In genomic region chr15:39698444-39699390, GRCh38 we compare ENCODE assay signal across 31 cellular contexts.
A peak's percentile ranks its signal among the peaks of the same experiment; 100 is the strongest.
DNase-seq lines count a peak whose midpoint lies in the region; ATAC-seq, FAIRE-seq and TF ChIP-seq lines count a peak whose summit lies in the region.
"Had no signal": no experiment of that assay in that cellular context is flagged by ENCODE, and none has a peak within 500 bp of the region (broad histone marks: within the 10 kb centered on the region; RNA-seq: fewer than 3 reads in every experiment).

No MANE protein-coding gene starts in this region.

- H3K9me3 Mint-ChIP-seq in CD8-positive, alpha-beta memory T cell, result no peaks in the 10 kb centered on the region
- no peaks in the 10 kb centered on the region for H3K9me3 Mint-ChIP-seq in astrocyte (ENCODE audit: unreplicated experiment)
- H3K9me3 Mint-ChIP-seq: activated CD4-positive, alpha-beta T cell treated with anti-CD3 and anti-CD28 coated beads, Interleukin-2, amount 10 ng/mL, durations not matched to agents 7 days and 5 days; CD8-positive, alpha-beta T cell; H9; WTC11 had no signal

- 7% methylated on average over 11 of the region's 11 CpGs for WGBS in HepG2 (ENCODE audit: low lambda C conversion rate)

- ATAC-seq in HepG2, result no peak
- ATAC-seq: CD8-positive, alpha-beta T cell; sciatic nerve; WTC11 had no signal

- H4K20me1 ChIP-seq in astrocyte (ENCODE audit: insufficient read depth, low read length) (no peaks in the 10 kb centered on the region), HepG2 (ENCODE audit: insufficient read depth, low read length) (no peaks in the 10 kb centered on the region), Karpas-422 (ENCODE audit: insufficient read depth, low read depth, low read length) (no peaks in the 10 kb centered on the region)

- no peaks in the 10 kb centered on the region for H3K79me2 ChIP-seq in astrocyte (ENCODE audit: insufficient read depth, low read length)
- no peaks in the 10 kb centered on the region for H3K79me2 ChIP-seq in HepG2 (ENCODE audit: insufficient read depth, low read length)
- H3K79me2 ChIP-seq in Karpas-422 (ENCODE audit: low read length), result no peaks in the 10 kb centered on the region

- H3K36me3 ChIP-seq in CD8-positive, alpha-beta memory T cell (ENCODE audit: insufficient read depth, low read length), result no peaks in the 10 kb centered on the region
- H3K36me3 ChIP-seq in astrocyte (ENCODE audit: insufficient read depth, low read length), result no peaks in the 10 kb centered on the region
- H3K36me3 ChIP-seq in HepG2 (replicated peaks in 1 of 2; ENCODE audit: control insufficient read depth in 1 of 2, insufficient read depth in 2 of 2, low read length in 2 of 2), result no peaks in the 10 kb centered on the region
- H3K36me3 ChIP-seq in Karpas-422 (ENCODE audit: insufficient read depth, low read length), result no peaks in the 10 kb centered on the region
- H3K36me3 ChIP-seq: breast epithelium, neutrophil, Peyer's patch, prostate gland, tibial artery had no signal

- no TSS peak for BruUV-seq in HepG2 (replicated peaks; lab: Mats Ljungman, UMichigan)

- H3K9me2 ChIP-seq in Karpas-422 (replicated peaks; ENCODE audit: insufficient read depth, low read length), result no peaks in the 10 kb centered on the region

- FAIRE-seq in astrocyte (lab: Jason Lieb, UNC), result no peak
- no peak for FAIRE-seq in HepG2 (lab: Jason Lieb, UNC)

- H2AFZ ChIP-seq in astrocyte (ENCODE audit: low read depth, low read length), result no peak overlapping the region
- no peak overlapping the region for H2AFZ ChIP-seq in HepG2 (ENCODE audit: low read length)
- H2AFZ ChIP-seq in Karpas-422 (ENCODE audit: low read length), result no peak overlapping the region

- H3K27ac ChIP-seq in CD8-positive, alpha-beta memory T cell (ENCODE audit: low read depth, low read length), result peak overlapping the region; percentile 28
- no peak overlapping the region for H3K27ac ChIP-seq in astrocyte (ENCODE audit: low read depth, low read length)
- H3K27ac ChIP-seq in HepG2 (ENCODE audit: extremely low read length, insufficient read depth, low read length), result no peak overlapping the region
- H3K27ac ChIP-seq in Karpas-422 (ENCODE audit: low read length), result no peak overlapping the region
- H3K27ac ChIP-seq: breast epithelium, neutrophil, Peyer's patch, prostate gland, tibial artery had no signal

- no peak for TF ChIP-seq RAD21 in HepG2 (CRISPR knock-in tag; IDR thresholded peaks at IDR 0.05)

- TF ChIP-seq EP300 in HepG2 (IDR thresholded peaks at IDR 0.05; ENCODE audit: low read depth in 2 of 2, low read length in 2 of 2) (no peak), HepG2 (CRISPR knock-in tag; IDR thresholded peaks at IDR 0.05; ENCODE audit: borderline replicate concordance) (no peak)

- CTCF ChIA-PET in CD8-positive, alpha-beta memory T cell (lab: Charles Lee), result no interaction called here
- CTCF ChIA-PET in HepG2 (lab: Yijun Ruan, JAX; ENCODE audit: low intra/inter-chr PET ratio, low total read pairs), result no interaction called here

- H3K4me2 ChIP-seq in astrocyte (ENCODE audit: low read length) (no peak overlapping the region), HepG2 (ENCODE audit: low read depth, low read length) (no peak overlapping the region), Karpas-422 (ENCODE audit: low read depth, low read length, poor library complexity, severe bottlenecking) (no peak overlapping the region)

- TF ChIP-seq POLR2A in HepG2 (IDR thresholded peaks at IDR 0.05; ENCODE audit: insufficient read depth in 1 of 2, low read depth in 2 of 2, low read length in 2 of 2), result no peak

- H3K4me3 ChIP-seq in CD8-positive, alpha-beta memory T cell (ENCODE audit: low read length), result no peak overlapping the region
- no peak overlapping the region for H3K4me3 ChIP-seq in astrocyte (ENCODE audit: insufficient read depth, low read depth, low read length)
- no peak overlapping the region for H3K4me3 ChIP-seq in HepG2 (replicated peaks in 1 of 3; ENCODE audit: insufficient read depth in 1 of 3, low read depth in 2 of 3, low read length in 3 of 3)
- H3K4me3 ChIP-seq in Karpas-422 (ENCODE audit: low read length), result no peak overlapping the region
- H3K4me3 ChIP-seq: breast epithelium, Peyer's patch, prostate gland, tibial artery had no signal

- H3K9ac ChIP-seq in astrocyte (ENCODE audit: low read length), result no peak overlapping the region
- no peak overlapping the region for H3K9ac ChIP-seq in HepG2 (ENCODE audit: insufficient read depth, low read depth, low read length)
- no peak overlapping the region for H3K9ac ChIP-seq in Karpas-422 (ENCODE audit: low read length)

- no peaks in the 10 kb centered on the region for H3K4me1 Mint-ChIP-seq in CD8-positive, alpha-beta memory T cell
- peaks cover 19% of the 10 kb centered on the region for H3K4me1 Mint-ChIP-seq in astrocyte (ENCODE audit: low read depth, unreplicated experiment)
- H3K4me1 Mint-ChIP-seq: activated CD4-positive, alpha-beta T cell treated with anti-CD3 and anti-CD28 coated beads, Interleukin-2, amount 10 ng/mL, durations not matched to agents 7 days and 5 days; B cell had no signal

- H3K27ac Mint-ChIP-seq in CD8-positive, alpha-beta memory T cell, result no peak overlapping the region
- peak overlapping the region; percentile 34 for H3K27ac Mint-ChIP-seq in astrocyte (ENCODE audit: unreplicated experiment)
- H3K27ac Mint-ChIP-seq: activated CD4-positive, alpha-beta T cell treated with anti-CD3 and anti-CD28 coated beads, Interleukin-2, amount 10 ng/mL, durations not matched to agents 7 days and 5 days; activated naive CD8-positive, alpha-beta T cell; B cell; CD8-positive, alpha-beta T cell; WTC11 had no signal

- intact Hi-C loops in HepG2 (cut with micrococcal nuclease; ENCODE audit: unreplicated experiment), result no loop called here

- H3K9me3 ChIP-seq in CD8-positive, alpha-beta memory T cell (ENCODE audit: low read length), result no peaks in the 10 kb centered on the region
- H3K9me3 ChIP-seq in astrocyte (ENCODE audit: insufficient read depth, low read depth, low read length) (no peaks in the 10 kb centered on the region), HepG2 (ENCODE audit: low read length) (no peaks in the 10 kb centered on the region), Karpas-422 (ENCODE audit: low read length) (no peaks in the 10 kb centered on the region)
- H3K9me3 ChIP-seq: breast epithelium, neutrophil, Peyer's patch, prostate gland, tibial artery had no signal

- no peaks in the 10 kb centered on the region for H3K36me3 Mint-ChIP-seq in CD8-positive, alpha-beta memory T cell
- H3K36me3 Mint-ChIP-seq in astrocyte (ENCODE audit: low read depth, unreplicated experiment), result no peaks in the 10 kb centered on the region
- H3K36me3 Mint-ChIP-seq: activated naive CD8-positive, alpha-beta T cell; CD8-positive, alpha-beta T cell; WTC11 had no signal

- no peaks in the 10 kb centered on the region for H3K27me3 Mint-ChIP-seq in CD8-positive, alpha-beta memory T cell
- H3K27me3 Mint-ChIP-seq in astrocyte (ENCODE audit: low read depth, unreplicated experiment), result no peaks in the 10 kb centered on the region
- H3K27me3 Mint-ChIP-seq: activated naive CD8-positive, alpha-beta T cell had no signal

- no peak for DNase-seq in CD8-positive, alpha-beta memory T cell
- peak; percentile 15 for DNase-seq in KBM-7
- DNase-seq in astrocyte (ENCODE audit: low read depth), result no peak
- no peak for DNase-seq in HepG2 (ENCODE audit: low spot score)
- no peak for DNase-seq in activated naive CD4-positive, alpha-beta T cell (lab: John Stamatoyannopoulos, UW)
- no peak for DNase-seq in AG20443 (ENCODE audit: low spot score)
- no peak for DNase-seq in NCI-H2171 (lab: John Stamatoyannopoulos, UW)
- no peak for DNase-seq in Karpas-422
- DNase-seq: activated CD4-positive, alpha-beta T cell treated with anti-CD3 and anti-CD28 coated beads, Interleukin-2, amount 10 ng/mL, durations not matched to agents 7 days and 5 days; activated effector memory CD4-positive, alpha-beta T cell treated with Interleukin-2 at 50 U/mL for 16 hours; activated T-cell treated with anti-CD3 and anti-CD28 coated beads, Interleukin-2, amount 50 U/mL, for 1 hour; CD8-positive, alpha-beta T cell; H9; Kasumi-1; MV-4-11; NCI-H187 treated with DMSO at 0.1 percent for 48 hours; NCI-H2227 treated with DMSO at 0.1 percent for 48 hours; NCI-H69; Peyer's patch; SHP77; stimulated activated CD4-positive, alpha-beta T cell treated with anti-CD3 and anti-CD28 coated beads, Interleukin-12 subunit alpha, Interleukin-12 subunit beta, amount 100 ng/mL, for 4 hours; stimulated activated CD4-positive, alpha-beta T cell treated with anti-CD3 and anti-CD28 coated beads, Interleukin-4, amount 100 ng/mL, for 1 hour; T-helper 9 cell; tibial artery had no signal

- in situ Hi-C loops in KBM-7 (cut with MboI; ENCODE audit: low pct_unique_long_range_greater_than_20kb, low sequenced_read_pairs) (no loop called here), HepG2 (cut with HindIII; ENCODE audit: extremely low pct_ligation_motif_present, low pct_unique_long_range_greater_than_20kb) (no loop called here)

- no peaks in the 10 kb centered on the region for H3K4me1 ChIP-seq in CD8-positive, alpha-beta memory T cell (ENCODE audit: insufficient read depth, low read length)
- H3K4me1 ChIP-seq in astrocyte (ENCODE audit: insufficient read depth, low read length) (no peaks in the 10 kb centered on the region), HepG2 (ENCODE audit: insufficient read depth, low read length) (no peaks in the 10 kb centered on the region), Karpas-422 (ENCODE audit: low read length) (no peaks in the 10 kb centered on the region)
- H3K4me1 ChIP-seq: breast epithelium, Peyer's patch, prostate gland, tibial artery had no signal

- no peaks in the 10 kb centered on the region for H3K27me3 ChIP-seq in CD8-positive, alpha-beta memory T cell (ENCODE audit: insufficient read depth, low read length, poor library complexity, severe bottlenecking)
- H3K27me3 ChIP-seq in astrocyte (ENCODE audit: insufficient read depth, low read length), result no peaks in the 10 kb centered on the region
- no peaks in the 10 kb centered on the region for H3K27me3 ChIP-seq in HepG2 (ENCODE audit: control insufficient read depth in 1 of 2, insufficient read depth in 2 of 2, low read length in 2 of 2)
- no peaks in the 10 kb centered on the region for H3K27me3 ChIP-seq in Karpas-422 (ENCODE audit: low read length)
- H3K27me3 ChIP-seq: breast epithelium, neutrophil, Peyer's patch, tibial artery had no signal

- no peak overlapping the region for H3K4me3 Mint-ChIP-seq in CD8-positive, alpha-beta memory T cell
- no peak overlapping the region for H3K4me3 Mint-ChIP-seq in astrocyte (ENCODE audit: unreplicated experiment)
- H3K4me3 Mint-ChIP-seq: activated CD4-positive, alpha-beta T cell treated with anti-CD3 and anti-CD28 coated beads, Interleukin-2, amount 10 ng/mL, durations not matched to agents 7 days and 5 days; activated naive CD8-positive, alpha-beta T cell; B cell; CD8-positive, alpha-beta T cell; H9; WTC11 had no signal

- TF ChIP-seq CTCF in astrocyte (IDR thresholded peaks at IDR 0.05; ENCODE audit: insufficient read depth, low read depth, low read length) (no peak), HepG2 (CRISPR knock-in tag; IDR thresholded peaks at IDR 0.05) (no peak)

- POLR2A ChIA-PET in CD8-positive, alpha-beta memory T cell (lab: Charles Lee), result no interaction called here
- POLR2A ChIA-PET in HepG2 (lab: Yijun Ruan, JAX), result no interaction called here

TF ChIP-seq in HepG2, 621 proteins besides CTCF, POLR2A, EP300 and RAD21 (continues in another document):
- TF ChIP-seq MAFF (IDR thresholded peaks at IDR 0.05; ENCODE audit: low read depth, low read length) (peak; percentile 59), NFKB2 (CRISPR knock-in tag; IDR thresholded peaks at IDR 0.05; ENCODE audit: borderline replicate concordance) (no peak), ZNF674 (CRISPR knock-in tag; IDR thresholded peaks at IDR 0.05; ENCODE audit: low read depth) (no peak)
